Comparison of ENCODE assay signal across 8 cellular contexts in the genomic region with DNA sequence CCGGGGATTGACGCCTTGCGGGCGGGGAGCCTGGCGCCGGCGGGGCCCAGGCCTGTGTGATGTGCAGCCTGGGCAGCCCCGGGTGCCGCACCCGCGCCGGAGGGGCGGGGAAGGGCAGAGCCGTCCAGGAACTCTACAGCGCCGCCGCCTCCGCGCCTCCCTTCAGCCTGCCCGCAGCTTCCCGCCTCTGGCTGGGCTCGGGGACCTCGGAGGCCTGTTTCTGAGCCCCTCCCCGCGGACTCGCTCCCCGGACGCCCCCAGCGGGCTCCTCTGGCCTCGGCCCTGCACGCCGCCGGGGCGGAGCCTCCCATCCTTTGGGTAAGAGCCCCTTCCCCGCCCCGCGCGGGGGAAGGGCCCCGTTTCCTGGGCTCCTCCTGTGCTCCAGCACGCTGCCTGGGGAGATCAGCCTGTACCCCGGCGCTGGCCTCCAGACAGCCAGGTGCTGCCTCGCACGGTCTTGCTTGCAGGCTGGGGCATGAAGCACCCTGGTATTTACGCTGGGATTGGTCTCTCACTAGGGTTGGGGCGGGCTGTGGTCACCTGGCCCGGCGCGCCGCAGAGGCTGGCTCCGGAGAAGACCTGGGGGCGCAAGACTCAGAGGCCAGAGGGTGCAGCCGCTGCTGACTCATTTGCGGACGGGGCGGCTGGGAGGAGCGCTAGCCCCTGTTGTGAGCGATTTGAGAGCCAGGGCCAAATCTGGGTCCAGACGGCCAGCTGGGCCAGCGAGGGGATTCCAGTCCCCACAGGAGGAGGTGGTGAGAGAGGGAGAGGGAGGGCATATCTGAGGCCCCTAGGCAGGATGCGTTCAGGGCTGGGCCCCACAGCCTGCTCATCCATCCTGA. TPM values are rescaled to one million over a fixed set of nuclear protein-coding genes. Genes with fewer than 3 reads are reported as not detected.
DNase-seq lines count a peak whose midpoint lies in the region; ATAC-seq lines count a peak whose summit lies in the region.

No MANE protein-coding gene starts in this region.

- ATAC-seq in GM18870 (IDR thresholded peaks at IDR 0.05; ENCODE audit: unreplicated experiment): peak; percentile 55
- peak; percentile 73 for ATAC-seq in HG03439 (IDR thresholded peaks at IDR 0.05; ENCODE audit: unreplicated experiment)

- in situ Hi-C loops in ACHN (cut with HindIII; ENCODE audit: low pct_ligation_motif_present, low pct_unique_long_range_greater_than_20kb, low sequenced_read_pairs): no loop called here

- peak overlapping the region; percentile 85 for H3K27ac ChIP-seq in epithelial cell of prostate

- DNase-seq in ACHN (peak; percentile 72), NOMO-1 treated with DMSO at 0.1 percent for 48 hours (lab: John Stamatoyannopoulos, UW; ENCODE audit: unreplicated experiment) (peak; percentile 71), activated T-cell treated with anti-CD3 and anti-CD28 coated beads for 24 hours (ENCODE audit: low read depth) (peak; percentile 41), epithelial cell of prostate (ENCODE audit: low read depth, low spot score) (peak; percentile 86), mucosa of gallbladder (ENCODE audit: low spot score) (peak; percentile 61)
- DNase-seq in stimulated activated CD8-positive, alpha-beta memory T cell treated with anti-CD3 and anti-CD28 coated beads, Interleukin-7, amount 100 ng/mL, for 24 hours (ENCODE audit: low read depth): peak; percentile 10

RNA-seq across cellular contexts. Expression of a gene that starts 5.7 kb away (rescaled TPM):
- 38.1 TPM for total RNA-seq in mucosa of gallbladder

Comparison
In these comparisons a context has a peak if more than half of its experiments do, and no peak if none do; other contexts are left out.
1. Peak in every context shown above with its lines: DNase-seq, ATAC-seq and H3K27ac ChIP-seq.
2. DNase-seq: peak in every context shown above with its lines; median percentile 86 in epithelial cell of prostate; 72 in ACHN; 71 in NOMO-1 treated with DMSO at 0.1 percent for 48 hours; 61 in mucosa of gallbladder; 41 in activated T-cell treated with anti-CD3 and anti-CD28 coated beads for 24 hours; 10 in stimulated activated CD8-positive, alpha-beta memory T cell treated with anti-CD3 and anti-CD28 coated beads, Interleukin-7, amount 100 ng/mL, for 24 hours.